ENCODE assay signal across 8 cellular contexts in the genomic region with DNA sequence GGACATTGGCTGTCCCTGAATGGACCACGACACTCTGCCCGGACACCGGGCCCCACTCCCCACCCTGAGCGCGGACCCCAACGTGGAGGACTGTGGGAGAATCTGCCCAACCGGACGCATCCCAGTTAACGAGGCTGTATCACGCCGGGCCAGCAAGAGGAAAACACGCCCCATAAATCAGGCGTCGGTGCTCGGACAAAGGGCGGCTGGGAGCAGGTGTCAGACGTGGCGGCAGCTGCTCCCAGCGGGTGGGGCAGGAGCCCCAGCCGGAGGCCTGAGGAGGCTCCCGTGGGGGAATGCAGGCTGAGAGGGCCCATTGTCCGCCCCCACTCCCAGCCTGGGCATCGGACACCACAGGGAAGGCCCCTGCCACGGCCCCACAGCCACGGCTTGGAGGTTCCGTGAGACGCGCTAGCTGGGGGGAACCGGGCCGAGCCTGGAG. TPM values are rescaled to one million over a fixed set of nuclear protein-coding genes. Genes with fewer than 3 reads are reported as not detected.
DNase-seq lines count a peak whose midpoint lies in the region; ATAC-seq and TF ChIP-seq lines count a peak whose summit lies in the region.

No MANE protein-coding gene starts in this region.

- H3K4me3 ChIP-seq in stomach, result no peak overlapping the region

- H3K27ac ChIP-seq in KOPT-K1 (ENCODE audit: low read depth, low read length, poor library complexity, severe bottlenecking), result peak overlapping the region; percentile 18
- H3K27ac ChIP-seq in RWPE1, result peak overlapping the region; percentile 83
- peak overlapping the region in 4 of 5 donors; percentile 15 to 82 (median 47) for H3K27ac ChIP-seq in stomach

- TF ChIP-seq POLR2A in stomach (IDR thresholded peaks at IDR 0.05), result no peak

- ATAC-seq in GM18870 (IDR thresholded peaks at IDR 0.05; ENCODE audit: unreplicated experiment), result no peak

- TF ChIP-seq CTCF in RWPE1 (conservative IDR thresholded peaks at IDR 0.05; ENCODE audit: low read depth) (no peak), stomach (IDR thresholded peaks at IDR 0.05) (no peak)

- WGBS in stomach, 5 donors, result 25 to 63% (median 41%) methylated on average over 19 to 30 of the region's 30 CpGs

- peaks cover 81% of the 10 kb centered on the region for H3K36me3 ChIP-seq in KOPT-K1 (ENCODE audit: insufficient read depth, low read length)
- H3K36me3 ChIP-seq in stomach, result peaks cover 8 to 20% (median 20%) of the 10 kb centered on the region in 4 donors

- CTCF ChIA-PET in RWPE1 (lab: Yijun Ruan, JAX), result interaction anchor here (0.5 kb wide), 1 partner anchor 604 kb away, joined by 3 read pairs; no protein-coding TSS in a partner anchor

- H3K27me3 ChIP-seq in stomach, result no peaks in the 10 kb centered on the region

- intact Hi-C loops in stomach (cut with DNase I; ENCODE audit: low total_unique reads), result no loop called here

- POLR2A ChIA-PET in RWPE1 (lab: Yijun Ruan, JAX; ENCODE audit: low non-redundant PET), result no interaction called here

- TF ChIP-seq EP300 in stomach (IDR thresholded peaks at IDR 0.05), result no peak

- H3K4me1 ChIP-seq in stomach, result peaks cover 56 to 95% (median 68%) of the 10 kb centered on the region in 4 donors

- H3K9me3 ChIP-seq in KOPT-K1 (ENCODE audit: insufficient read depth, low read length, poor library complexity, severe bottlenecking) (no peaks in the 10 kb centered on the region), stomach (no peaks in the 10 kb centered on the region)

- DNase-seq in RWPE1 (ENCODE audit: low spot score) (no peak), left kidney (ENCODE audit: low read depth, low spot score) (peak; percentile 90), stomach (peak; percentile 57), NCI-H1048 (lab: John Stamatoyannopoulos, UW) (no peak), NCI-H187 treated with DMSO at 0.1 percent for 48 hours (lab: John Stamatoyannopoulos, UW) (no peak), islet precursor cell (no peak)

RNA-seq across cellular contexts. Expression of a gene that starts 19.2 kb away (rescaled TPM):
- total RNA-seq in stomach, result 100 to 1,000 TPM in 1 of 5 donors, 10 to 100 TPM in 4; 18.4 to 338 (median 62.5) TPM
- polyA plus RNA-seq in stomach, result 1 to 10 TPM; 1.4 to 7.9 (median 2.3) TPM

RNA-seq across cellular contexts. Expression of a gene that starts 43.8 kb away (rescaled TPM):
- 100 to 1,000 TPM in 1 of 5 donors, 10 to 100 TPM in 4; 14.6 to 105 (median 60.3) TPM for total RNA-seq in stomach
- 10 to 100 TPM; 29.9 to 44.2 (median 32.2) TPM for polyA plus RNA-seq in stomach

Comparison
In these comparisons a context has a peak if more than half of its experiments do, and no peak if none do; other contexts are left out.
1. H3K27ac ChIP-seq: peak in every context shown above with its lines; median percentile 83 in RWPE1; 47 in stomach; 18 in KOPT-K1.
2. DNase-seq: peak in left kidney (single experiment) and stomach (single experiment); none in RWPE1 (single experiment), NCI-H1048 (single experiment), NCI-H187 treated with DMSO at 0.1 percent for 48 hours (single experiment) and islet precursor cell (single experiment).